ENCODE assay signal across 31 cellular contexts in the genomic region with DNA sequence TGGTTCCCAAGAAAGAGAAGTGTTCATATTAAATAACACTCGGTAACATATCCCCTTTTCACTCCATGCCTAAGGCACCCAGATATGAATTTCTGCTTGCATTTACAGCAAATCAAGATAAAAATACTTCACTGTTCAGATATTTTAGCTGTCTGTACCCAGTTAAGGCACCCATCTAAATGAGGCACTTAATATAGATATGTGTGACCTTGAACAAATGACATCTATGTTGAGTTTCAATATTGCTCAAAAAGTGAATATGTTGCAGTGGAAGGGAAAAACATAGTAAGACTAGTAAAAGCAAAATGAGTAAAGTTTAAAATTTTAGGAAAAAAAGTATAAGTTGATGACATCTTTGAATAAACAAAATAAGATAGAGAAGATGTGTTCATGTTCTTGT.
"Had no signal": no experiment of that assay in that cellular context is flagged by ENCODE, and none has a peak within 500 bp of the region (broad histone marks: within the 10 kb centered on the region; RNA-seq: fewer than 3 reads in every experiment).

No MANE protein-coding gene starts in this region.

- H3K9me3 Mint-ChIP-seq: activated B cell treated with CpG ODN at 0.5 μM for 24 hours; activated CD4-positive, alpha-beta T cell treated with anti-CD3 and anti-CD28 coated beads, Interleukin-2, amount 10 ng/mL, durations not matched to agents 24 days and 14 days; activated naive CD4-positive, alpha-beta T cell treated with anti-CD3 and anti-CD28 coated beads, Interleukin-2, amount 10 ng/mL, durations not matched to agents 7 days and 5 days; activated naive CD8-positive, alpha-beta T cell treated with anti-CD3 and anti-CD28 coated beads, Interleukin-2, amount 10 ng/mL, durations not matched to agents 7 days and 5 days; activated naive CD8-positive, alpha-beta T cell treated with anti-CD3 and anti-CD28 coated beads, Interleukin-2, amount 50 U/mL, for 24 hours; activated T-helper 1 cell treated with anti-CD3 and anti-CD28 coated beads, Interleukin-12 subunit alpha, Interleukin-12 subunit beta, Interleukin-2, Interleukin-4 antibody, amounts not matched to agents 30 ng/mL and 10 ng/mL and 1 ng/mL, durations not matched to agents 14 hours and 24 hours and 36 hours; activated T-helper 2 cell treated with anti-CD3 and anti-CD28 coated beads, Interferon-gamma antibody, Interleukin-2, Interleukin-4, amounts not matched to agents 10 μg/mL and 5 μg/mL and 100 μg/mL, durations not matched to agents 14 hours and 24 hours and 36 hours; central memory CD8-positive, alpha-beta T cell; T-helper 1 cell treated with Interleukin-12 subunit alpha and Interleukin-12 subunit beta and Interleukin-4 antibody, amounts not matched to agents 30 μg/mL and 1 μg/mL, for 36 hours; T-helper 2 cell treated with Interferon-gamma antibody and Interleukin-4, amounts not matched to agents 5 μg/mL and 100 μg/mL, for 36 hours had no signal

- H3K27ac Mint-ChIP-seq: activated B cell treated with CpG ODN at 0.5 μM for 24 hours; activated CD4-positive, alpha-beta T cell treated with anti-CD3 and anti-CD28 coated beads, Interleukin-2, amount 10 ng/mL, durations not matched to agents 24 days and 14 days; activated CD8-positive, alpha-beta T cell treated with anti-CD3 and anti-CD28 coated beads for 36 hours; activated naive CD4-positive, alpha-beta T cell treated with anti-CD3 and anti-CD28 coated beads, Interleukin-2, amount 10 ng/mL, durations not matched to agents 7 days and 5 days; activated naive CD4-positive, alpha-beta T cell treated with anti-CD3 and anti-CD28 coated beads, Interleukin-2, amount 50 U/mL, for 24 hours; activated naive CD8-positive, alpha-beta T cell; activated naive CD8-positive, alpha-beta T cell treated with anti-CD3 and anti-CD28 coated beads, Interleukin-2, amount 10 ng/mL, durations not matched to agents 7 days and 5 days; activated naive CD8-positive, alpha-beta T cell treated with anti-CD3 and anti-CD28 coated beads, Interleukin-2, amount 50 U/mL, for 24 hours; activated T-helper 1 cell treated with anti-CD3 and anti-CD28 coated beads, Interleukin-12 subunit alpha, Interleukin-12 subunit beta, Interleukin-2, Interleukin-4 antibody, amounts not matched to agents 30 ng/mL and 10 ng/mL and 1 ng/mL, durations not matched to agents 14 hours and 24 hours and 36 hours; activated T-helper 2 cell treated with anti-CD3 and anti-CD28 coated beads, Interferon-gamma antibody, Interleukin-2, Interleukin-4, amounts not matched to agents 10 μg/mL and 5 μg/mL and 100 μg/mL, durations not matched to agents 14 hours and 24 hours and 36 hours; brain; T-helper 1 cell treated with Interleukin-12 subunit alpha and Interleukin-12 subunit beta and Interleukin-4 antibody, amounts not matched to agents 30 μg/mL and 1 μg/mL, for 36 hours; T-helper 2 cell treated with Interferon-gamma antibody and Interleukin-4, amounts not matched to agents 5 μg/mL and 100 μg/mL, for 36 hours had no signal

- DNase-seq: activated B cell treated with CpG ODN at 0.5 μM for 24 hours; activated CD4-positive, alpha-beta T cell treated with anti-CD3 and anti-CD28 coated beads for 4 hours; activated CD4-positive, alpha-beta T cell treated with anti-CD3 and anti-CD28 coated beads, Interleukin-2, amount 10 ng/mL, durations not matched to agents 24 days and 14 days; activated CD4-positive, alpha-beta T cell treated with anti-CD3 and anti-CD28 coated beads, Interleukin-2, amount 50 U/mL, for 48 hours; activated CD4-positive, CD25-positive, alpha-beta regulatory T cell treated with anti-CD3 and anti-CD28 coated beads, Interleukin-2, amount 50 U/mL, for 72 hours; activated CD8-positive, alpha-beta memory T cell treated with anti-CD3 and anti-CD28 coated beads, Interleukin-2, amount 50 U/mL, for 4 hours; activated CD8-positive, alpha-beta T cell treated with anti-CD3 and anti-CD28 coated beads for 36 hours; activated effector memory CD4-positive, alpha-beta T cell treated with Interleukin-2 at 50 U/mL for 16 hours; activated gamma-delta T cell; activated naive CD4-positive, alpha-beta T cell treated with anti-CD3 and anti-CD28 coated beads, Interleukin-2, amount 10 ng/mL, durations not matched to agents 7 days and 5 days; activated naive CD4-positive, alpha-beta T cell treated with Interleukin-2 at 50 U/mL for 16 hours; activated naive CD8-positive, alpha-beta T cell treated with anti-CD3 and anti-CD28 coated beads, Interleukin-2, amount 10 ng/mL, durations not matched to agents 7 days and 5 days; activated naive CD8-positive, alpha-beta T cell treated with anti-CD3 and anti-CD28 coated beads, Interleukin-2, amount 50 U/mL, for 24 hours; activated T-cell treated with anti-CD3 and anti-CD28 coated beads for 4 hours; activated T-cell treated with anti-CD3 and anti-CD28 coated beads, Interleukin-2, amount 50 U/mL, for 1 hour; activated T-cell treated with anti-CD3 and anti-CD28 coated beads, Interleukin-2, amount 50 U/mL, for 48 hours; amygdala; anterior cingulate cortex; caudate nucleus; cerebellar nuclear complex; T-helper 1 cell; T-helper 2 cell; T-helper 9 cell had no signal

- ATAC-seq: activated CD8-positive, alpha-beta T cell treated with anti-CD3 and anti-CD28 coated beads for 36 hours; activated naive CD8-positive, alpha-beta T cell treated with anti-CD3 and anti-CD28 coated beads, Interleukin-2, amount 50 U/mL, for 24 hours had no signal

- H3K36me3 Mint-ChIP-seq: activated naive CD4-positive, alpha-beta T cell treated with anti-CD3 and anti-CD28 coated beads, Interleukin-2, amount 10 ng/mL, durations not matched to agents 7 days and 5 days; activated naive CD4-positive, alpha-beta T cell treated with anti-CD3 and anti-CD28 coated beads, Interleukin-2, amount 50 U/mL, for 24 hours; activated naive CD8-positive, alpha-beta T cell; activated naive CD8-positive, alpha-beta T cell treated with anti-CD3 and anti-CD28 coated beads, Interleukin-2, amount 10 ng/mL, durations not matched to agents 7 days and 5 days; brain had no signal

- H3K4me3 Mint-ChIP-seq: activated B cell treated with CpG ODN at 0.5 μM for 24 hours; activated CD4-positive, alpha-beta T cell treated with anti-CD3 and anti-CD28 coated beads, Interleukin-2, amount 10 ng/mL, durations not matched to agents 24 days and 14 days; activated CD8-positive, alpha-beta T cell treated with anti-CD3 and anti-CD28 coated beads for 36 hours; activated naive CD4-positive, alpha-beta T cell treated with anti-CD3 and anti-CD28 coated beads, Interleukin-2, amount 10 ng/mL, durations not matched to agents 7 days and 5 days; activated naive CD4-positive, alpha-beta T cell treated with anti-CD3 and anti-CD28 coated beads, Interleukin-2, amount 50 U/mL, for 24 hours; activated naive CD8-positive, alpha-beta T cell; activated naive CD8-positive, alpha-beta T cell treated with anti-CD3 and anti-CD28 coated beads, Interleukin-2, amount 10 ng/mL, durations not matched to agents 7 days and 5 days; activated naive CD8-positive, alpha-beta T cell treated with anti-CD3 and anti-CD28 coated beads, Interleukin-2, amount 50 U/mL, for 24 hours; activated T-helper 1 cell treated with anti-CD3 and anti-CD28 coated beads, Interleukin-12 subunit alpha, Interleukin-12 subunit beta, Interleukin-2, Interleukin-4 antibody, amounts not matched to agents 30 ng/mL and 10 ng/mL and 1 ng/mL, durations not matched to agents 14 hours and 24 hours and 36 hours; brain; central memory CD8-positive, alpha-beta T cell; T-helper 1 cell treated with Interleukin-12 subunit alpha and Interleukin-12 subunit beta and Interleukin-4 antibody, amounts not matched to agents 30 μg/mL and 1 μg/mL, for 36 hours; T-helper 2 cell treated with Interferon-gamma antibody and Interleukin-4, amounts not matched to agents 5 μg/mL and 100 μg/mL, for 36 hours had no signal

- H3K4me1 Mint-ChIP-seq: activated B cell treated with CpG ODN at 0.5 μM for 24 hours; activated CD4-positive, alpha-beta T cell treated with anti-CD3 and anti-CD28 coated beads, Interleukin-2, amount 10 ng/mL, durations not matched to agents 24 days and 14 days; activated naive CD4-positive, alpha-beta T cell treated with anti-CD3 and anti-CD28 coated beads, Interleukin-2, amount 10 ng/mL, durations not matched to agents 7 days and 5 days; activated naive CD4-positive, alpha-beta T cell treated with anti-CD3 and anti-CD28 coated beads, Interleukin-2, amount 50 U/mL, for 24 hours; activated naive CD8-positive, alpha-beta T cell treated with anti-CD3 and anti-CD28 coated beads, Interleukin-2, amount 10 ng/mL, durations not matched to agents 7 days and 5 days; central memory CD8-positive, alpha-beta T cell had no signal
